Comparison of ENCODE assay signal across 11 cellular contexts in the genomic region with DNA sequence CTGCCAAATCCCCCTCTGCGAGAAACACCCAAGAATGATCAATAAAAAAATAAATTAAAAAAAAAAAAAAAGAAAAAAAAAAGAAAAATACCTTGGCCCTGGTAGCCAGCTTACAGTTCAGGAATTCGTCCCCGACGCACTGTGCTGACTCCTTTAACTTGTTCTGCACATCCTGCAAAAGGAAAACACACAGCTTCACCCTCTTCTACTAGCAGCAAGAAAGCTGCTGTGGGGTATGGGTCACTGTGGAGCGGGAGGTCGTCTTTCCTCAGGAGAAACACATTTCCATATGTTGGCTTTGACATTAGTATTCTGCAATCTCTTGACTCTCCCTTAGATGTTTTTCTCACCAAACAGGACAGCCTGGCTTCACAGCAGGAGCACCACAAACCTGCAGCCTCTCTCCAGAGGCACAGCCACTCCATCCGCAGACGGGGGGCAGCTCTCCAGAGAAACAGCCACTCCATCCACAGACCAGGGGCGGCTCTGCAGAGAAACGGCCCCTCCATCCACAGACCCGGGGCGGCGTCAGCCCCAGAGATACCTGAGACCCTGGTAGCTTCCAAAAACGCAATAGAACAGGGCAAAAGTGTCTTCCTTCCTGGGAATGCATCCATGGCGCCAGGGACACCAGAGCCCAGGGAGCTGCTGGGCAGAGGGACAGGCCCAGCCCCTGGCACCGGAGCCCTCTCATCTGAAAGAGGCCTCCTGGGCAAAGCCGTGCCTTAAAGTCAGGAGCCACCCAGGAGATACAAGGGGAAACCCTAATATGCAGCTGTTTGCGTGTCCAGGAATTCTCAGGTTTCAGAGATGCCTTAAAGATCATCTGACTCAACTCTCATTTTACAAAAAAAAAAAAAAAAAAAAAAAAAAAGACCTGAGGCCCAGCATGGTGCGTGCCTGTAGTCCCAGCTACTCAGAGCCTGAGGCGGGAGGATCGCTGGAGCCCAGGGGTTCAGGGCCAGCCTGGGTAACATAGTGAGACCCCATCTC. TPM values are rescaled to one million over a fixed set of nuclear protein-coding genes. Genes with fewer than 3 reads are reported as not detected.
A peak's percentile ranks its signal among the peaks of the same experiment; 100 is the strongest.
DNase-seq lines count a peak whose midpoint lies in the region; ATAC-seq and TF ChIP-seq lines count a peak whose summit lies in the region.
"Had no signal": no experiment of that assay in that cellular context is flagged by ENCODE, and none has a peak within 500 bp of the region (broad histone marks: within the 10 kb centered on the region; RNA-seq: fewer than 3 reads in every experiment).

No MANE protein-coding gene starts in this region.

- H3K36me3 Mint-ChIP-seq in HFFc6 (ENCODE audit: low read depth) (peaks cover 4% of the 10 kb centered on the region; the same call in 1 of the 2 replicates), WTC11 (peaks cover 25% of the 10 kb centered on the region)
- peaks cover 39 to 59% of the 10 kb centered on the region in 2 donors for H3K36me3 Mint-ChIP-seq in stimulated activated naive B cell treated with anti-CD40 and anti-IgM and Interleukin-4, amounts not matched to agents 10 μg/mL and 1 μg/mL and 100 μg/mL, for 72 hours

- H3K4me1 ChIP-seq in hepatocyte (ENCODE audit: insufficient read depth): peaks cover 14% of the 10 kb centered on the region
- no peaks in the 10 kb centered on the region for H3K4me1 ChIP-seq in adrenal gland (replicated peaks in 1 of 2)

- H3K36me3 ChIP-seq in hepatocyte (replicated peaks; ENCODE audit: insufficient read depth, low read depth) (no peaks in the 10 kb centered on the region), adrenal gland (replicated peaks in 1 of 2) (peaks cover 0 to 26% of the 10 kb centered on the region in 2 donors), brain microvascular endothelial cell (replicated peaks) (peaks cover 16% of the 10 kb centered on the region)

- H3K9me3 Mint-ChIP-seq in HFFc6 (no peaks in the 10 kb centered on the region), WTC11 (no peaks in the 10 kb centered on the region)
- no peaks in the 10 kb centered on the region for H3K9me3 Mint-ChIP-seq in stimulated activated naive B cell treated with anti-CD40 and anti-IgM and Interleukin-4, amounts not matched to agents 10 μg/mL and 1 μg/mL and 100 μg/mL, for 72 hours
- H3K9me3 Mint-ChIP-seq: activated CD4-positive, alpha-beta memory T cell treated with anti-CD3 and anti-CD28 coated beads, Interleukin-2, amount 10 ng/mL, durations not matched to agents 7 days and 5 days; memory B cell had no signal

- H3K79me2 ChIP-seq in hepatocyte: no peaks in the 10 kb centered on the region

- CTCF ChIA-PET in WTC11 (lab: Charles Lee): interaction anchor here (0.6 to 0.9 kb wide), 4 partner anchors 11 to 221 kb away, joined by 3 to 5 read pairs (median 4); a partner anchor contains a TSS

- H3K9me3 ChIP-seq in hepatocyte (ENCODE audit: low read depth): no peaks in the 10 kb centered on the region
- no peaks in the 10 kb centered on the region for H3K9me3 ChIP-seq in adrenal gland (replicated peaks in 1 of 3)

- no peak overlapping the region for H2AFZ ChIP-seq in hepatocyte

- peak overlapping the region; percentile 56 for H3K4me2 ChIP-seq in hepatocyte

- no peaks in the 10 kb centered on the region for H3K9me2 ChIP-seq in hepatocyte (replicated peaks; ENCODE audit: insufficient read depth)

- DNase-seq in HFFc6 (peak; percentile 23), WTC11 (ENCODE audit: low spot score) (peak; percentile 48), hepatocyte (ENCODE audit: low spot score) (no peak), adrenal gland (no peak), NCI-H1694 (lab: John Stamatoyannopoulos, UW) (no peak), brain microvascular endothelial cell (no peak)
- DNase-seq in stimulated activated naive B cell treated with anti-CD40 and anti-IgM and Interleukin-4, amounts not matched to agents 10 μg/mL and 1 μg/mL and 100 μg/mL, for 72 hours: no peak
- DNase-seq: activated CD4-positive, alpha-beta memory T cell treated with anti-CD3 and anti-CD28 coated beads, Interleukin-2, amount 10 ng/mL, durations not matched to agents 7 days and 5 days; activated naive CD4-positive, alpha-beta T cell treated with anti-CD3 and anti-CD28 coated beads, Interleukin-2, amount 50 U/mL, for 16 hours; NCI-H187 had no signal

- in situ Hi-C loops in brain microvascular endothelial cell (cut with HindIII; ENCODE audit: low pct_ligation_motif_present, low sequenced_read_pairs): no loop called here

- 56% methylated on average over 21 of the region's 21 CpGs for WGBS in hepatocyte (ENCODE audit: low lambda C conversion rate, missing lambda C conversion rate)
- WGBS in adrenal gland, 4 donors: 81 to 85% (median 84%) methylated on average over 18 to 21 of the region's 21 CpGs

- H3K4me1 Mint-ChIP-seq in HFFc6 (ENCODE audit: low read depth): peaks cover 25% of the 10 kb centered on the region
- H3K4me1 Mint-ChIP-seq in WTC11: peaks cover 21% of the 10 kb centered on the region
- H3K4me1 Mint-ChIP-seq in stimulated activated naive B cell treated with anti-CD40 and anti-IgM and Interleukin-4, amounts not matched to agents 10 μg/mL and 1 μg/mL and 100 μg/mL, for 72 hours: peaks cover 6 to 24% of the 10 kb centered on the region in 2 donors
- H3K4me1 Mint-ChIP-seq: activated CD4-positive, alpha-beta memory T cell treated with anti-CD3 and anti-CD28 coated beads, Interleukin-2, amount 10 ng/mL, durations not matched to agents 7 days and 5 days; memory B cell had no signal

- H3K27me3 Mint-ChIP-seq in HFFc6 (ENCODE audit: insufficient read depth) (no peaks in the 10 kb centered on the region), WTC11 (ENCODE audit: low read depth) (no peaks in the 10 kb centered on the region)
- H3K27me3 Mint-ChIP-seq in stimulated activated naive B cell treated with anti-CD40 and anti-IgM and Interleukin-4, amounts not matched to agents 10 μg/mL and 1 μg/mL and 100 μg/mL, for 72 hours: no peaks in the 10 kb centered on the region
- H3K27me3 Mint-ChIP-seq: activated CD4-positive, alpha-beta memory T cell treated with anti-CD3 and anti-CD28 coated beads, Interleukin-2, amount 10 ng/mL, durations not matched to agents 7 days and 5 days; memory B cell had no signal

- H3K27me3 ChIP-seq in hepatocyte (no peaks in the 10 kb centered on the region), adrenal gland (no peaks in the 10 kb centered on the region), brain microvascular endothelial cell (replicated peaks) (no peaks in the 10 kb centered on the region)

- POLR2A ChIA-PET in WTC11 (lab: Charles Lee): interaction anchor here (0.8 to 1.4 kb wide), 2 partner anchors 31 to 38 kb away, joined by 3 to 6 read pairs; no protein-coding TSS in a partner anchor

- H4K20me1 ChIP-seq in hepatocyte (ENCODE audit: insufficient read depth, poor library complexity, severe bottlenecking): no peaks in the 10 kb centered on the region

- TF ChIP-seq CTCF in HFFc6 (IDR thresholded peaks at IDR 0.05) (no peak), WTC11 (IDR thresholded peaks at IDR 0.05) (no peak), hepatocyte (IDR thresholded peaks at IDR 0.05; ENCODE audit: poor library complexity) (no peak), adrenal gland (IDR thresholded peaks at IDR 0.05) (no peak), brain microvascular endothelial cell (IDR thresholded peaks at IDR 0.05; ENCODE audit: low read depth, low read length, missing control alignments) (no peak)

- H3K27ac Mint-ChIP-seq in HFFc6: peak overlapping the region; percentile 75
- peak overlapping the region; percentile 99 for H3K27ac Mint-ChIP-seq in WTC11
- peak overlapping the region; percentile 62 for H3K27ac Mint-ChIP-seq in stimulated activated naive B cell treated with anti-CD40 and anti-IgM and Interleukin-4, amounts not matched to agents 10 μg/mL and 1 μg/mL and 100 μg/mL, for 72 hours
- H3K27ac Mint-ChIP-seq: activated CD4-positive, alpha-beta memory T cell treated with anti-CD3 and anti-CD28 coated beads, Interleukin-2, amount 10 ng/mL, durations not matched to agents 7 days and 5 days; memory B cell had no signal

- ATAC-seq in WTC11: peak; percentile 50
- no peak for ATAC-seq in stimulated activated naive B cell treated with anti-CD40 and anti-IgM and Interleukin-4, amounts not matched to agents 10 μg/mL and 1 μg/mL and 100 μg/mL, for 72 hours (replicated peaks)

- TF ChIP-seq POLR2A in adrenal gland (IDR thresholded peaks at IDR 0.05): no peak

- H3K4me3 Mint-ChIP-seq in HFFc6 (peak overlapping the region; percentile 71), WTC11 (peak overlapping the region; percentile 47; the same call in 1 of the 2 replicates)
- no peak overlapping the region for H3K4me3 Mint-ChIP-seq in stimulated activated naive B cell treated with anti-CD40 and anti-IgM and Interleukin-4, amounts not matched to agents 10 μg/mL and 1 μg/mL and 100 μg/mL, for 72 hours
- H3K4me3 Mint-ChIP-seq: activated CD4-positive, alpha-beta memory T cell treated with anti-CD3 and anti-CD28 coated beads, Interleukin-2, amount 10 ng/mL, durations not matched to agents 7 days and 5 days; memory B cell had no signal

- intact Hi-C loops in adrenal gland (cut with DNase I): no loop called here

- H3K27ac ChIP-seq in hepatocyte (peak overlapping the region; percentile 82), adrenal gland (no peak overlapping the region), brain microvascular endothelial cell (no peak overlapping the region)

- no peak overlapping the region for H3K4me3 ChIP-seq in hepatocyte
- H3K4me3 ChIP-seq in adrenal gland: no peak overlapping the region
- no peak overlapping the region for H3K4me3 ChIP-seq in brain microvascular endothelial cell (ENCODE audit: low read depth, low read length)

RNA-seq across cellular contexts. Expression of a gene that starts 27.7 kb away (rescaled TPM):
- 10 to 100 TPM; 35.6 to 57.6 (median 45.9) TPM for total RNA-seq in HFFc6 (2021; fragmentation: NEBNext Ultra II Directional; extraction: Animal tissue kit (Norgen Biotek cat#: 25700))
- total RNA-seq in WTC11 (2021) (100 to 108 TPM (median 102 TPM) in 3 replicates), hepatocyte (6.5 and 9.6 TPM in 2 replicates), adrenal gland (10 to 100 TPM in 2 of 8 donors, 1 to 10 TPM in 6; 3.8 to 13.3 (median 8.2) TPM)
- polyA plus RNA-seq in hepatocyte (16.3 and 21.0 TPM in 2 replicates), adrenal gland (10 to 100 TPM in 1 of 3 donors, 1 to 10 TPM in 2; 2.5 to 17.3 (median 8.7) TPM)

RNA-seq across cellular contexts. Expression of a gene that starts 27.8 kb away (rescaled TPM):
- 10 to 100 TPM; 25.9 to 30.5 (median 27.5) TPM for total RNA-seq in HFFc6 (2021; fragmentation: NEBNext Ultra II Directional; extraction: Animal tissue kit (Norgen Biotek cat#: 25700))
- total RNA-seq in WTC11 (2021) (33.6 to 38.9 TPM (median 34.7 TPM) in 3 replicates), hepatocyte (14.8 and 17.9 TPM in 2 replicates), adrenal gland (10 to 100 TPM; 16.8 to 35.8 (median 25.7) TPM)
- polyA plus RNA-seq in hepatocyte (27.5 and 31.3 TPM in 2 replicates), adrenal gland (10 to 100 TPM; 17.4 to 36.4 (median 20.3) TPM)

RNA-seq across cellular contexts. Expression of a gene that starts 37.0 kb away (rescaled TPM):
- 10 to 100 TPM; 34.6 to 44.8 (median 40.2) TPM for total RNA-seq in HFFc6 (2021; fragmentation: NEBNext Ultra II Directional; extraction: Animal tissue kit (Norgen Biotek cat#: 25700))
- total RNA-seq in WTC11 (2021) (43.8 to 47.8 TPM (median 46.7 TPM) in 3 replicates), hepatocyte (31.0 and 31.6 TPM in 2 replicates), adrenal gland (10 to 100 TPM; 19.4 to 82.9 (median 28.0) TPM)
- polyA plus RNA-seq in hepatocyte (30.7 TPM in 2 replicates), adrenal gland (10 to 100 TPM in 2 of 3 donors, 1 to 10 TPM in 1; 6.7 to 87.7 (median 57.0) TPM)

RNA-seq across cellular contexts. Expression of a gene that starts 44.5 kb away (rescaled TPM):
- 10 to 100 TPM; 44.6 to 67.4 (median 61.9) TPM for total RNA-seq in HFFc6 (2021; fragmentation: NEBNext Ultra II Directional; extraction: Animal tissue kit (Norgen Biotek cat#: 25700))
- total RNA-seq in WTC11 (2021) (44.9 to 50.8 TPM (median 49.6 TPM) in 3 replicates), hepatocyte (24.7 and 32.0 TPM in 2 replicates), adrenal gland (10 to 100 TPM in 7 of 8 donors, 1 to 10 TPM in 1; 8.8 to 40.5 (median 25.9) TPM)
- polyA plus RNA-seq in hepatocyte (81.4 and 98.0 TPM in 2 replicates), adrenal gland (10 to 100 TPM; 13.5 to 39.0 (median 37.2) TPM)

Comparison
In these comparisons a context has a peak if more than half of its experiments do, and no peak if none do; other contexts are left out.
1. DNase-seq: peak in HFFc6 (single experiment) and WTC11 (single experiment); none in hepatocyte (single experiment), stimulated activated naive B cell treated with anti-CD40 and anti-IgM and Interleukin-4, amounts not matched to agents 10 μg/mL and 1 μg/mL and 100 μg/mL, for 72 hours (single experiment), adrenal gland (0 of 7), NCI-H1694 (single experiment) and brain microvascular endothelial cell (single experiment).
2. H3K4me3 Mint-ChIP-seq: peak in HFFc6 (single experiment) and WTC11 (single experiment); none in stimulated activated naive B cell treated with anti-CD40 and anti-IgM and Interleukin-4, amounts not matched to agents 10 μg/mL and 1 μg/mL and 100 μg/mL, for 72 hours (0 of 2).
3. Peak in every context shown above with its lines, with median percentiles within 50 percentile points of each other: H3K27ac Mint-ChIP-seq.